In the genomic region with DNA sequence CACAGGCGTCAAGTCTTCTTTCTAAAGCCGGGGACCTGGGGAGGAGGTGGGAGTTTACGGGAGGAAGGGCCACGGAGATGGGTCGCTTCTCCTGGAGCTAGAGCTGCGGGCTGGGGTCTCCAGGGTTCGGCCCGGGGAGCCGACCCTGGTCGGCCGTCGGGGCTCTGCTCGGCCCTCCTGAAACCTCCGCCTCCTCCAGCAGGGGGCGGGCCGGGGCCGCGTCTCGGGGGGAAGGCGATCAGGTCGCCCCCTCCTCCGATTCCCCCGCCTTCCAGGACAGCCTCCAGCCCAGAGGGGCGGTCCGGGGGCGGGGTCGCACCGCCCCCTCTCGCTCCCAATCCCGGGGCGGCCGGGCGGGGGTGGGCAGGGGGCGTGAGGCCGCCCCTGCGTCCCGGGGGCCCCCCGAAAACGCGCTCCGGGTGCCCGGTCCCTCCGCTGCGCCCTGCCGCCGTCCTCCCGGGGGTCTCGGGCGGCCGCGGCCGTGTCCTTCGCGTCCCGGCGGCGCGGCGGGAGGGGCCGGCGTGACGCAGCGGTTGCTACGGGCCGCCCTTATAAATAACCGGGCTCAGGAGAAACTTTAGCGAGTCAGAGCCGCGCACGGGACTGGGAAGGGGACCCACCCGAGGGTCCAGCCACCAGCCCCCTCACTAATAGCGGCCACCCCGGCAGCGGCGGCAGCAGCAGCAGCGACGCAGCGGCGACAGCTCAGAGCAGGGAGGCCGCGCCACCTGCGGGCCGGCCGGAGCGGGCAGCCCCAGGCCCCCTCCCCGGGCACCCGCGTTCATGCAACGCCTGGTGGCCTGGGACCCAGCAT, we compare ENCODE assay signal across 1 cellular context.
TF ChIP-seq lines count a peak whose summit lies in the region.

CEBPB (plus strand) TSS at position 580 of the 814 bp plus-strand sequence; CDS start at position 784, 204 bp downstream.

TF ChIP-seq in HepG2, 621 proteins besides CTCF, POLR2A, EP300 and RAD21 (continued from another document and continues in another):
- 0 out of 2 replicates have a peak, but pooled peaks have one; percentile 44 for TF ChIP-seq ZNF646 (CRISPR knock-in tag; IDR thresholded peaks at IDR 0.05)
- no peak for TF ChIP-seq ZNF598 (CRISPR knock-in tag; IDR thresholded peaks at IDR 0.05; ENCODE audit: borderline replicate concordance)
- TF ChIP-seq ARNT (IDR thresholded peaks at IDR 0.05), result no peak
- peak; percentile 59; the same call in 1 of the 3 replicates for TF ChIP-seq MXI1 (IDR thresholded peaks at IDR 0.05; ENCODE audit: borderline replicate concordance, low read depth, low read length)
- TF ChIP-seq, protein P1, sequence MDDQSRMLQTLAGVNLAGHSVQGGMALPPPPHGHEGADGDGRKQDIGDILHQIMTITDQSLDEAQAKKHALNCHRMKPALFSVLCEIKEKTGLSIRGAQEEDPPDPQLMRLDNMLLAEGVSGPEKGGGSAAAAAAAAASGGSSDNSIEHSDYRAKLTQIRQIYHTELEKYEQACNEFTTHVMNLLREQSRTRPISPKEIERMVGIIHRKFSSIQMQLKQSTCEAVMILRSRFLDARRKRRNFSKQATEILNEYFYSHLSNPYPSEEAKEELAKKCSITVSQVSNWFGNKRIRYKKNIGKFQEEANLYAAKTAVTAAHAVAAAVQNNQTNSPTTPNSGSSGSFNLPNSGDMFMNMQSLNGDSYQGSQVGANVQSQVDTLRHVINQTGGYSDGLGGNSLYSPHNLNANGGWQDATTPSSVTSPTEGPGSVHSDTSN (CRISPR knock-in tag; IDR thresholded peaks at IDR 0.05; ENCODE audit: borderline replicate concordance), result peak; percentile 92; the same call in 1 of the 2 replicates
- no peak for TF ChIP-seq ZFP36 (IDR thresholded peaks at IDR 0.05; ENCODE audit: borderline replicate concordance, low read depth, low read length, partially characterized antibody)
- TF ChIP-seq PHF21A (CRISPR knock-in tag; IDR thresholded peaks at IDR 0.05), result peak; percentile 39; the same call in 1 of the 2 replicates
- peak; percentile 79 for TF ChIP-seq PATZ1 (CRISPR knock-in tag; IDR thresholded peaks at IDR 0.05)
- TF ChIP-seq ZNF331 (CRISPR knock-in tag; IDR thresholded peaks at IDR 0.05), result peak; percentile 91
- TF ChIP-seq ZNF709 (CRISPR knock-in tag; IDR thresholded peaks at IDR 0.05), result no peak
- TF ChIP-seq, protein P2, sequence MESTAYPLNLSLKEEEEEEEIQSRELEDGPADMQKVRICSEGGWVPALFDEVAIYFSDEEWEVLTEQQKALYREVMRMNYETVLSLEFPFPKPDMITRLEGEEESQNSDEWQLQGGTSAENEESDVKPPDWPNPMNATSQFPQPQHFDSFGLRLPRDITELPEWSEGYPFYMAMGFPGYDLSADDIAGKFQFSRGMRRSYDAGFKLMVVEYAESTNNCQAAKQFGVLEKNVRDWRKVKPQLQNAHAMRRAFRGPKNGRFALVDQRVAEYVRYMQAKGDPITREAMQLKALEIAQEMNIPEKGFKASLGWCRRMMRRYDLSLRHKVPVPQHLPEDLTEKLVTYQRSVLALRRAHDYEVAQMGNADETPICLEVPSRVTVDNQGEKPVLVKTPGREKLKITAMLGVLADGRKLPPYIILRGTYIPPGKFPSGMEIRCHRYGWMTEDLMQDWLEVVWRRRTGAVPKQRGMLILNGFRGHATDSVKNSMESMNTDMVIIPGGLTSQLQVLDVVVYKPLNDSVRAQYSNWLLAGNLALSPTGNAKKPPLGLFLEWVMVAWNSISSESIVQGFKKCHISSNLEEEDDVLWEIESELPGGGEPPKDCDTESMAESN (CRISPR knock-in tag; conservative IDR thresholded peaks at IDR 0.05), result peak; percentile 100
- TF ChIP-seq NCOR1 (IDR thresholded peaks at IDR 0.05; ENCODE audit: borderline replicate concordance, low read length), result no peak
- peak; percentile 87 for TF ChIP-seq XRCC5 (optimal IDR thresholded peaks at IDR 0.05; ENCODE audit: low read length)
- no peak for TF ChIP-seq CHD4 (IDR thresholded peaks at IDR 0.05; ENCODE audit: borderline replicate concordance, low read length)
- TF ChIP-seq SALL2 (CRISPR knock-in tag; IDR thresholded peaks at IDR 0.05), result peak; percentile 94
- TF ChIP-seq, protein P3, sequence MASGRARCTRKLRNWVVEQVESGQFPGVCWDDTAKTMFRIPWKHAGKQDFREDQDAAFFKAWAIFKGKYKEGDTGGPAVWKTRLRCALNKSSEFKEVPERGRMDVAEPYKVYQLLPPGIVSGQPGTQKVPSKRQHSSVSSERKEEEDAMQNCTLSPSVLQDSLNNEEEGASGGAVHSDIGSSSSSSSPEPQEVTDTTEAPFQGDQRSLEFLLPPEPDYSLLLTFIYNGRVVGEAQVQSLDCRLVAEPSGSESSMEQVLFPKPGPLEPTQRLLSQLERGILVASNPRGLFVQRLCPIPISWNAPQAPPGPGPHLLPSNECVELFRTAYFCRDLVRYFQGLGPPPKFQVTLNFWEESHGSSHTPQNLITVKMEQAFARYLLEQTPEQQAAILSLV (CRISPR knock-in tag; IDR thresholded peaks at IDR 0.05; ENCODE audit: borderline replicate concordance), result peak; percentile 71; the same call in 1 of the 2 replicates
- TF ChIP-seq, protein P4, sequence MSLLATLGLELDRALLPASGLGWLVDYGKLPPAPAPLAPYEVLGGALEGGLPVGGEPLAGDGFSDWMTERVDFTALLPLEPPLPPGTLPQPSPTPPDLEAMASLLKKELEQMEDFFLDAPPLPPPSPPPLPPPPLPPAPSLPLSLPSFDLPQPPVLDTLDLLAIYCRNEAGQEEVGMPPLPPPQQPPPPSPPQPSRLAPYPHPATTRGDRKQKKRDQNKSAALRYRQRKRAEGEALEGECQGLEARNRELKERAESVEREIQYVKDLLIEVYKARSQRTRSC (CRISPR knock-in tag; IDR thresholded peaks at IDR 0.05; ENCODE audit: low read depth), result no peak
- no peak for TF ChIP-seq ZNF10 (CRISPR knock-in tag; IDR thresholded peaks at IDR 0.05; ENCODE audit: borderline replicate concordance, low read depth)
- TF ChIP-seq CERS6 (CRISPR knock-in tag; IDR thresholded peaks at IDR 0.05), result peak; percentile 80; the same call in 1 of the 2 replicates
- TF ChIP-seq ZNF33A (CRISPR knock-in tag; IDR thresholded peaks at IDR 0.05; ENCODE audit: borderline replicate concordance), result no peak
- peak; percentile 54; the same call in 1 of the 2 replicates for TF ChIP-seq FOXO1 (CRISPR knock-in tag; IDR thresholded peaks at IDR 0.05)
- TF ChIP-seq JDP2 (CRISPR knock-in tag; IDR thresholded peaks at IDR 0.05; ENCODE audit: borderline replicate concordance), result peak; percentile 42; the same call in 1 of the 2 replicates
- peak; percentile 49; the same call in 1 of the 2 replicates for TF ChIP-seq MEIS1 (CRISPR knock-in tag; IDR thresholded peaks at IDR 0.05; ENCODE audit: borderline replicate concordance)
- no peak for TF ChIP-seq ZNF513 (CRISPR knock-in tag; conservative IDR thresholded peaks at IDR 0.05)
- TF ChIP-seq PHF20 (CRISPR knock-in tag; IDR thresholded peaks at IDR 0.05), result no peak
- 0 out of 2 replicates have a peak, but pooled peaks have one; percentile 59 for TF ChIP-seq ZNF737 (CRISPR knock-in tag; IDR thresholded peaks at IDR 0.05; ENCODE audit: borderline replicate concordance)
- peak; percentile 89 for TF ChIP-seq ZNF781 (CRISPR knock-in tag; IDR thresholded peaks at IDR 0.05; ENCODE audit: borderline replicate concordance, not compliant biosample characterization)
- TF ChIP-seq HMG20A (CRISPR knock-in tag; IDR thresholded peaks at IDR 0.05; ENCODE audit: borderline replicate concordance), result peak; percentile 66
- no peak; the same call in 1 of the 2 replicates for TF ChIP-seq ETV5 (CRISPR knock-in tag; IDR thresholded peaks at IDR 0.05; ENCODE audit: borderline replicate concordance)
- TF ChIP-seq ZNF335 (CRISPR knock-in tag; IDR thresholded peaks at IDR 0.05), result peak; percentile 80; the same call in 1 of the 2 replicates
- no peak for TF ChIP-seq ZKSCAN5 (CRISPR knock-in tag; IDR thresholded peaks at IDR 0.05)
- TF ChIP-seq, protein P5, sequence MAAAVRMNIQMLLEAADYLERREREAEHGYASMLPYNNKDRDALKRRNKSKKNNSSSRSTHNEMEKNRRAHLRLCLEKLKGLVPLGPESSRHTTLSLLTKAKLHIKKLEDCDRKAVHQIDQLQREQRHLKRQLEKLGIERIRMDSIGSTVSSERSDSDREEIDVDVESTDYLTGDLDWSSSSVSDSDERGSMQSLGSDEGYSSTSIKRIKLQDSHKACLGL (CRISPR knock-in tag; IDR thresholded peaks at IDR 0.05), result 0 out of 2 replicates have a peak, but pooled peaks have one; percentile 79
- no peak for TF ChIP-seq ZNF354B (CRISPR knock-in tag; IDR thresholded peaks at IDR 0.05)
- no peak for TF ChIP-seq EZH2 (conservative IDR thresholded peaks at IDR 0.05; ENCODE audit: low read depth, low read length)
- TF ChIP-seq ZNF558 (CRISPR knock-in tag; IDR thresholded peaks at IDR 0.05; ENCODE audit: borderline replicate concordance), result peak; percentile 15; the same call in 1 of the 2 replicates
- TF ChIP-seq ZNF616 (CRISPR knock-in tag; IDR thresholded peaks at IDR 0.05; ENCODE audit: low read depth), result peak; percentile 86; the same call in 1 of the 2 replicates
- TF ChIP-seq ZNF790 (CRISPR knock-in tag; IDR thresholded peaks at IDR 0.05; ENCODE audit: borderline replicate concordance), result 0 out of 2 replicates have a peak, but pooled peaks have one; percentile 58
- 0 out of 2 replicates have a peak, but pooled peaks have one; percentile 85 for TF ChIP-seq CC2D1A (CRISPR knock-in tag; IDR thresholded peaks at IDR 0.05)
